Comparison of ENCODE assay signal across 35 cellular contexts in the genomic region with DNA sequence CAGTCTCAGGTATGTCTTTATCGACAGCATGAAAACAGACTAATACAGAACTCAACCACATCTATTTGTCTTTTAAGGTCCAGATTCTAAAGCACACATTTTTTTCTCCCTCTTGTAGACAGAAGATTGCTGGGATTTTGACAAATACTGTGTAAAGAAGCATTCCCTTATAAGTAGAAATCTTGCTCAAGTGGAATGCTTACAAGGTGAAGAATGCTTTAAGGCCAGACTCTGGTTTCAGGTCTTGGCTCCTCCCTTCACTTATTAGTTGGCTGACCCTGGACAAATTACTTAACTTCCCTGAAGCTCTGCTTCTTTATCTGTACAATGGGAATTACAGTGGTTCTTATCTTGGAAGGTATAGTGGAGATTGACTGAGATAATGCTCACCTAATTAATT.
"Had no signal": no experiment of that assay in that cellular context is flagged by ENCODE, and none has a peak within 500 bp of the region (broad histone marks: within the 10 kb centered on the region; RNA-seq: fewer than 3 reads in every experiment).

No MANE protein-coding gene starts in this region.

- DNase-seq: Karpas-422, Kasumi-1, MG63, MM.1S, MV-4-11, NCI-H1048, NCI-H1092, NCI-H1092 treated with DMSO at 0.1 percent for 48 hours, NCI-H1105, NCI-H1105 treated with DMSO at 0.1 percent for 48 hours, NCI-H1417, NCI-H1417 treated with DMSO at 0.1 percent for 48 hours, NCI-H1436, NCI-H1436 treated with DMSO at 0.1 percent for 48 hours, NCI-H146, NCI-H1694, NCI-H1694 treated with DMSO at 0.1 percent for 48 hours, NCI-H187, NCI-H187 treated with DMSO at 0.1 percent for 48 hours, NCI-H1930, NCI-H2029, NCI-H2029 treated with DMSO at 0.1 percent for 48 hours, NCI-H2081, NCI-H2081 treated with DMSO at 0.1 percent for 48 hours, NCI-H2107, NCI-H2171, NCI-H2171 treated with DMSO at 0.1 percent for 48 hours, NCI-H2227 treated with DMSO at 0.1 percent for 48 hours, NCI-H226, NCI-H345, NCI-H446, NCI-H446 treated with DMSO at 0.1 percent for 48 hours, NCI-H510A, NCI-H510A treated with DMSO at 0.1 percent for 48 hours, NCI-H524 had no signal

- H3K36me3 ChIP-seq: MG63 had no signal

- H3K9me3 ChIP-seq: MG63 had no signal

- H3K4me3 ChIP-seq: MG63 had no signal
